1 cellular context compared by ENCODE assay signal in genomic region chr14:89417111-89417468, GRCh38.
A peak's percentile ranks its signal among the peaks of the same experiment; 100 is the strongest.
TF ChIP-seq lines count a peak whose summit lies in the region.

Gene FOXN3, minus strand, starts transcription at chr14:89417233. Its CDS starts 4,757 bp downstream, at chr14:89412476.

TF ChIP-seq in HepG2, 621 proteins besides CTCF, POLR2A, EP300 and RAD21 (continued from another document and continues in another):
- no peak for TF ChIP-seq SIN3B (IDR thresholded peaks at IDR 0.05; ENCODE audit: low read length)
- no peak for TF ChIP-seq HCFC1 (IDR thresholded peaks at IDR 0.05; ENCODE audit: low read depth, low read length)
- TF ChIP-seq FOXP1 (IDR thresholded peaks at IDR 0.05), result no peak
- TF ChIP-seq FOXP1 (CRISPR knock-in tag; IDR thresholded peaks at IDR 0.05), result peak; percentile 49
- no peak for TF ChIP-seq CENPX (CRISPR knock-in tag; IDR thresholded peaks at IDR 0.05)
- no peak for TF ChIP-seq ZNF672 (CRISPR knock-in tag; IDR thresholded peaks at IDR 0.05)
- TF ChIP-seq HOXA5 (CRISPR knock-in tag; IDR thresholded peaks at IDR 0.05), result peak; percentile 22; the same call in 1 of the 2 replicates
- no peak for TF ChIP-seq MIER2 (CRISPR knock-in tag; IDR thresholded peaks at IDR 0.05)
- no peak for TF ChIP-seq POLR2AphosphoS2 (IDR thresholded peaks at IDR 0.05; ENCODE audit: low read depth, low read length)
- no peak for TF ChIP-seq CBFB (CRISPR knock-in tag; IDR thresholded peaks at IDR 0.05)
- TF ChIP-seq, protein P1, sequence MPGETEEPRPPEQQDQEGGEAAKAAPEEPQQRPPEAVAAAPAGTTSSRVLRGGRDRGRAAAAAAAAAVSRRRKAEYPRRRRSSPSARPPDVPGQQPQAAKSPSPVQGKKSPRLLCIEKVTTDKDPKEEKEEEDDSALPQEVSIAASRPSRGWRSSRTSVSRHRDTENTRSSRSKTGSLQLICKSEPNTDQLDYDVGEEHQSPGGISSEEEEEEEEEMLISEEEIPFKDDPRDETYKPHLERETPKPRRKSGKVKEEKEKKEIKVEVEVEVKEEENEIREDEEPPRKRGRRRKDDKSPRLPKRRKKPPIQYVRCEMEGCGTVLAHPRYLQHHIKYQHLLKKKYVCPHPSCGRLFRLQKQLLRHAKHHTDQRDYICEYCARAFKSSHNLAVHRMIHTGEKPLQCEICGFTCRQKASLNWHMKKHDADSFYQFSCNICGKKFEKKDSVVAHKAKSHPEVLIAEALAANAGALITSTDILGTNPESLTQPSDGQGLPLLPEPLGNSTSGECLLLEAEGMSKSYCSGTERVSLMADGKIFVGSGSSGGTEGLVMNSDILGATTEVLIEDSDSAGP (CRISPR knock-in tag; IDR thresholded peaks at IDR 0.05; ENCODE audit: borderline replicate concordance), result no peak
- no peak for TF ChIP-seq TOPORS (CRISPR knock-in tag; IDR thresholded peaks at IDR 0.05)
- TF ChIP-seq ZSCAN25 (CRISPR knock-in tag; IDR thresholded peaks at IDR 0.05), result peak; percentile 77
- TF ChIP-seq ZNF362 (CRISPR knock-in tag; IDR thresholded peaks at IDR 0.05; ENCODE audit: borderline replicate concordance), result 0 out of 2 replicates have a peak, but pooled peaks have one; percentile 40
- TF ChIP-seq ZNF660 (CRISPR knock-in tag; IDR thresholded peaks at IDR 0.05; ENCODE audit: borderline replicate concordance, low read depth), result no peak
- TF ChIP-seq ZSCAN30 (CRISPR knock-in tag; IDR thresholded peaks at IDR 0.05), result no peak
- TF ChIP-seq ZNF343 (CRISPR knock-in tag; IDR thresholded peaks at IDR 0.05), result no peak
- peak; percentile 39; the same call in 1 of the 2 replicates for TF ChIP-seq YEATS4 (CRISPR knock-in tag; IDR thresholded peaks at IDR 0.05; ENCODE audit: borderline replicate concordance)
- TF ChIP-seq ZNF552 (CRISPR knock-in tag; IDR thresholded peaks at IDR 0.05; ENCODE audit: borderline replicate concordance), result no peak
- no peak for TF ChIP-seq ZNF703 (CRISPR knock-in tag; IDR thresholded peaks at IDR 0.05; ENCODE audit: borderline replicate concordance)
- TF ChIP-seq ERF (CRISPR knock-in tag; IDR thresholded peaks at IDR 0.05), result no peak
- TF ChIP-seq BCL6 (CRISPR knock-in tag; IDR thresholded peaks at IDR 0.05), result no peak
- TF ChIP-seq HDAC1 (CRISPR knock-in tag; IDR thresholded peaks at IDR 0.05), result peak; percentile 41
- no peak for TF ChIP-seq ELF4 (CRISPR knock-in tag; IDR thresholded peaks at IDR 0.05; ENCODE audit: borderline replicate concordance)
- no peak for TF ChIP-seq ZSCAN12 (CRISPR knock-in tag; IDR thresholded peaks at IDR 0.05)
- TF ChIP-seq SP2 (CRISPR knock-in tag; IDR thresholded peaks at IDR 0.05), result 0 out of 2 replicates have a peak, but pooled peaks have one; percentile 43
- TF ChIP-seq SP5 (CRISPR knock-in tag; IDR thresholded peaks at IDR 0.05; ENCODE audit: borderline replicate concordance, low read depth), result peak; percentile 72
- TF ChIP-seq ZMYM3 (CRISPR knock-in tag; IDR thresholded peaks at IDR 0.05), result peak; percentile 45; the same call in 1 of the 2 replicates
- no peak for TF ChIP-seq NR2C2 (CRISPR knock-in tag; IDR thresholded peaks at IDR 0.05; ENCODE audit: borderline replicate concordance)
- TF ChIP-seq, protein P2, sequence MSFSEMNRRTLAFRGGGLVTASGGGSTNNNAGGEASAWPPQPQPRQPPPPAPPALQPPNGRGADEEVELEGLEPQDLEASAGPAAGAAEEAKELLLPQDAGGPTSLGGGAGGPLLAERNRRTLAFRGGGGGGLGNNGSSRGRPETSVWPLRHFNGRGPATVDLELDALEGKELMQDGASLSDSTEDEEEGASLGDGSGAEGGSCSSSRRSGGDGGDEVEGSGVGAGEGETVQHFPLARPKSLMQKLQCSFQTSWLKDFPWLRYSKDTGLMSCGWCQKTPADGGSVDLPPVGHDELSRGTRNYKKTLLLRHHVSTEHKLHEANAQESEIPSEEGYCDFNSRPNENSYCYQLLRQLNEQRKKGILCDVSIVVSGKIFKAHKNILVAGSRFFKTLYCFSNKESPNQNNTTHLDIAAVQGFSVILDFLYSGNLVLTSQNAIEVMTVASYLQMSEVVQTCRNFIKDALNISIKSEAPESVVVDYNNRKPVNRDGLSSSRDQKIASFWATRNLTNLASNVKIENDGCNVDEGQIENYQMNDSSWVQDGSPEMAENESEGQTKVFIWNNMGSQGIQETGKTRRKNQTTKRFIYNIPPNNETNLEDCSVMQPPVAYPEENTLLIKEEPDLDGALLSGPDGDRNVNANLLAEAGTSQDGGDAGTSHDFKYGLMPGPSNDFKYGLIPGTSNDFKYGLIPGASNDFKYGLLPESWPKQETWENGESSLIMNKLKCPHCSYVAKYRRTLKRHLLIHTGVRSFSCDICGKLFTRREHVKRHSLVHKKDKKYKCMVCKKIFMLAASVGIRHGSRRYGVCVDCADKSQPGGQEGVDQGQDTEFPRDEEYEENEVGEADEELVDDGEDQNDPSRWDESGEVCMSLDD (CRISPR knock-in tag; IDR thresholded peaks at IDR 0.05; ENCODE audit: borderline replicate concordance), result no peak
- no peak for TF ChIP-seq HNF1A (IDR thresholded peaks at IDR 0.05; ENCODE audit: low read depth)
- no peak; the same call in 1 of the 2 replicates for TF ChIP-seq HNF1A (CRISPR knock-in tag; IDR thresholded peaks at IDR 0.05; ENCODE audit: borderline replicate concordance)
- TF ChIP-seq ZNF33B (CRISPR knock-in tag; IDR thresholded peaks at IDR 0.05), result no peak
- no peak for TF ChIP-seq PTBP1 (IDR thresholded peaks at IDR 0.05; ENCODE audit: low read depth, low read length, poor library complexity, severe bottlenecking)
- no peak for TF ChIP-seq GATAD2A (CRISPR knock-in tag; IDR thresholded peaks at IDR 0.05)
- no peak for TF ChIP-seq MTERF4 (CRISPR knock-in tag; IDR thresholded peaks at IDR 0.05)
- no peak for TF ChIP-seq HIVEP1 (CRISPR knock-in tag; IDR thresholded peaks at IDR 0.05)
- no peak for TF ChIP-seq ZNF878 (CRISPR knock-in tag; IDR thresholded peaks at IDR 0.05)
- TF ChIP-seq MTF1 (CRISPR knock-in tag; IDR thresholded peaks at IDR 0.05), result no peak
- TF ChIP-seq E2F2 (CRISPR knock-in tag; IDR thresholded peaks at IDR 0.05; ENCODE audit: borderline replicate concordance), result no peak
- TF ChIP-seq ZNF432 (CRISPR knock-in tag; IDR thresholded peaks at IDR 0.05; ENCODE audit: borderline replicate concordance), result no peak
- TF ChIP-seq ZNF644 (CRISPR knock-in tag; IDR thresholded peaks at IDR 0.05; ENCODE audit: low read depth), result no peak
- no peak for TF ChIP-seq ZFX (CRISPR knock-in tag; IDR thresholded peaks at IDR 0.05; ENCODE audit: low read depth)
- TF ChIP-seq ZNF441 (CRISPR knock-in tag; IDR thresholded peaks at IDR 0.05; ENCODE audit: borderline replicate concordance), result no peak
- no peak for TF ChIP-seq ZBTB20 (CRISPR knock-in tag; IDR thresholded peaks at IDR 0.05; ENCODE audit: borderline replicate concordance, low read depth)
- TF ChIP-seq ZBTB21 (CRISPR knock-in tag; IDR thresholded peaks at IDR 0.05), result no peak
- TF ChIP-seq HOXA7 (CRISPR knock-in tag; IDR thresholded peaks at IDR 0.05), result no peak
- TF ChIP-seq ZSCAN9 (CRISPR knock-in tag; IDR thresholded peaks at IDR 0.05; ENCODE audit: borderline replicate concordance), result no peak
- no peak for TF ChIP-seq ZBTB8A (CRISPR knock-in tag; IDR thresholded peaks at IDR 0.05; ENCODE audit: borderline replicate concordance, low read depth)
- no peak for TF ChIP-seq CHD4 (IDR thresholded peaks at IDR 0.05; ENCODE audit: borderline replicate concordance, low read length)
- peak; percentile 92 for TF ChIP-seq ZNF746 (CRISPR knock-in tag; IDR thresholded peaks at IDR 0.05)
- no peak for TF ChIP-seq REPIN1 (CRISPR knock-in tag; IDR thresholded peaks at IDR 0.05; ENCODE audit: borderline replicate concordance, low read depth)
- no peak for TF ChIP-seq BRCA1 (CRISPR knock-in tag; IDR thresholded peaks at IDR 0.05)
- TF ChIP-seq EHMT2 (IDR thresholded peaks at IDR 0.05; ENCODE audit: borderline replicate concordance, low read depth, low read length), result no peak
- TF ChIP-seq KDM6A (CRISPR knock-in tag; IDR thresholded peaks at IDR 0.05; ENCODE audit: low read depth), result no peak
- TF ChIP-seq, protein P3, sequence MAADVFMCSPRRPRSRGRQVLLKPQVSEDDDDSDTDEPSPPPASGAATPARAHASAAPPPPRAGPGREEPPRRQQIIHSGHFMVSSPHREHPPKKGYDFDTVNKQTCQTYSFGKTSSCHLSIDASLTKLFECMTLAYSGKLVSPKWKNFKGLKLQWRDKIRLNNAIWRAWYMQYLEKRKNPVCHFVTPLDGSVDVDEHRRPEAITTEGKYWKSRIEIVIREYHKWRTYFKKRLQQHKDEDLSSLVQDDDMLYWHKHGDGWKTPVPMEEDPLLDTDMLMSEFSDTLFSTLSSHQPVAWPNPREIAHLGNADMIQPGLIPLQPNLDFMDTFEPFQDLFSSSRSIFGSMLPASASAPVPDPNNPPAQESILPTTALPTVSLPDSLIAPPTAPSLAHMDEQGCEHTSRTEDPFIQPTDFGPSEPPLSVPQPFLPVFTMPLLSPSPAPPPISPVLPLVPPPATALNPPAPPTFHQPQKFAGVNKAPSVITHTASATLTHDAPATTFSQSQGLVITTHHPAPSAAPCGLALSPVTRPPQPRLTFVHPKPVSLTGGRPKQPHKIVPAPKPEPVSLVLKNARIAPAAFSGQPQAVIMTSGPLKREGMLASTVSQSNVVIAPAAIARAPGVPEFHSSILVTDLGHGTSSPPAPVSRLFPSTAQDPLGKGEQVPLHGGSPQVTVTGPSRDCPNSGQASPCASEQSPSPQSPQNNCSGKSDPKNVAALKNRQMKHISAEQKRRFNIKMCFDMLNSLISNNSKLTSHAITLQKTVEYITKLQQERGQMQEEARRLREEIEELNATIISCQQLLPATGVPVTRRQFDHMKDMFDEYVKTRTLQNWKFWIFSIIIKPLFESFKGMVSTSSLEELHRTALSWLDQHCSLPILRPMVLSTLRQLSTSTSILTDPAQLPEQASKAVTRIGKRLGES (CRISPR knock-in tag; IDR thresholded peaks at IDR 0.05; ENCODE audit: borderline replicate concordance), result no peak
- TF ChIP-seq CENPT (CRISPR knock-in tag; IDR thresholded peaks at IDR 0.05; ENCODE audit: low read depth), result no peak
- TF ChIP-seq ZNF790 (CRISPR knock-in tag; IDR thresholded peaks at IDR 0.05; ENCODE audit: borderline replicate concordance), result no peak
- no peak for TF ChIP-seq HDAC6 (IDR thresholded peaks at IDR 0.05; ENCODE audit: low read depth, low read length)
- no peak for TF ChIP-seq GFI1 (CRISPR knock-in tag; IDR thresholded peaks at IDR 0.05; ENCODE audit: borderline replicate concordance)
- no peak for TF ChIP-seq NFIC (IDR thresholded peaks at IDR 0.05; ENCODE audit: low read length)
- TF ChIP-seq ZNF589 (CRISPR knock-in tag; conservative IDR thresholded peaks at IDR 0.05), result 0 out of 2 replicates have a peak, but pooled peaks have one; percentile 28
- TF ChIP-seq ZNF496 (CRISPR knock-in tag; IDR thresholded peaks at IDR 0.05; ENCODE audit: insufficient replicate concordance), result no peak
